In genomic region chr4:120000591-120001296, GRCh38 we compare ENCODE assay signal across 1 cellular context.
TF ChIP-seq lines count a peak whose summit lies in the region.

No MANE protein-coding gene starts in this region.

TF ChIP-seq in HEK293, 187 proteins besides CTCF, POLR2A, EP300 and RAD21 (continued from another document and continues in another):
- TF ChIP-seq SETDB1 (IDR thresholded peaks at IDR 0.05; ENCODE audit: insufficient read length, low read length) (no peak), ZNF391 (tag by site-specific recombination; IDR thresholded peaks at IDR 0.05; ENCODE audit: borderline replicate concordance, low read depth) (no peak), ZBTB21 (tag by site-specific recombination; IDR thresholded peaks at IDR 0.05) (no peak), ZNF521 (tag by site-specific recombination; IDR thresholded peaks at IDR 0.05) (no peak), ZNF121 (tag by site-specific recombination; IDR thresholded peaks at IDR 0.05) (no peak), KLF1 (tag by site-specific recombination; IDR thresholded peaks at IDR 0.05) (no peak), ZNF654 (tag by site-specific recombination; IDR thresholded peaks at IDR 0.05; ENCODE audit: low read depth) (no peak), AEBP2 (tag by site-specific recombination; IDR thresholded peaks at IDR 0.05; ENCODE audit: borderline replicate concordance) (no peak), ZNF639 (tag by site-specific recombination; IDR thresholded peaks at IDR 0.05) (peak; percentile 40; the same call in 1 of the 2 replicates), ZNF354C (tag by site-specific recombination; IDR thresholded peaks at IDR 0.05; ENCODE audit: borderline replicate concordance, low read depth) (no peak), SP7 (tag by site-specific recombination; IDR thresholded peaks at IDR 0.05) (peak; percentile 89), ZNF530 (tag by site-specific recombination; IDR thresholded peaks at IDR 0.05; ENCODE audit: low read depth) (no peak), ZNF677 (tag by site-specific recombination; IDR thresholded peaks at IDR 0.05) (no peak), ZNF645 (tag by site-specific recombination; IDR thresholded peaks at IDR 0.05) (no peak), ZNF404 (tag by site-specific recombination; IDR thresholded peaks at IDR 0.05) (no peak), ZNF211 (tag by site-specific recombination; IDR thresholded peaks at IDR 0.05; ENCODE audit: low read depth) (no peak), ZFP41 (tag by site-specific recombination; IDR thresholded peaks at IDR 0.05; ENCODE audit: borderline replicate concordance) (no peak), ZNF280C (tag by site-specific recombination; IDR thresholded peaks at IDR 0.05) (no peak), ZNF792 (tag by site-specific recombination; IDR thresholded peaks at IDR 0.05) (no peak), MYNN (tag by site-specific recombination; IDR thresholded peaks at IDR 0.05; ENCODE audit: borderline replicate concordance) (no peak), ZNF837 (tag by site-specific recombination; IDR thresholded peaks at IDR 0.05) (no peak), ZNF518A (tag by site-specific recombination; conservative IDR thresholded peaks at IDR 0.05; ENCODE audit: low read depth) (no peak), ZNF707 (tag by site-specific recombination; IDR thresholded peaks at IDR 0.05) (no peak), RBAK (tag by site-specific recombination; IDR thresholded peaks at IDR 0.05) (no peak), BCL11B (tag by site-specific recombination; IDR thresholded peaks at IDR 0.05; ENCODE audit: low read depth) (0 out of 2 replicates have a peak, but pooled peaks have one; percentile 40), ZBTB10 (tag by site-specific recombination; IDR thresholded peaks at IDR 0.05) (no peak), ZNF692 (tag by site-specific recombination; IDR thresholded peaks at IDR 0.05) (no peak), ZNF221 (tag by site-specific recombination; IDR thresholded peaks at IDR 0.05; ENCODE audit: borderline replicate concordance) (no peak), ZNF558 (tag by site-specific recombination; IDR thresholded peaks at IDR 0.05) (no peak), HOXC10 (CRISPR knock-in tag; IDR thresholded peaks at IDR 0.05) (no peak), ZNF175 (tag by site-specific recombination; IDR thresholded peaks at IDR 0.05) (no peak), ZNF529 (tag by site-specific recombination; IDR thresholded peaks at IDR 0.05; ENCODE audit: insufficient replicate concordance) (no peak), ZNF433 (tag by site-specific recombination; IDR thresholded peaks at IDR 0.05; ENCODE audit: low read depth) (no peak), ZFP69B (tag by site-specific recombination; IDR thresholded peaks at IDR 0.05) (no peak), ZNF292 (tag by site-specific recombination; IDR thresholded peaks at IDR 0.05; ENCODE audit: borderline replicate concordance, low read depth) (no peak), ZNF610 (tag by site-specific recombination; IDR thresholded peaks at IDR 0.05; ENCODE audit: borderline replicate concordance) (no peak), ZNF133 (tag by site-specific recombination; IDR thresholded peaks at IDR 0.05) (no peak), ZNF10 (tag by site-specific recombination; IDR thresholded peaks at IDR 0.05) (0 out of 2 replicates have a peak, but pooled peaks have one; percentile 18), ZBTB17 (tag by site-specific recombination; IDR thresholded peaks at IDR 0.05) (no peak), ZNF146 (tag by site-specific recombination; IDR thresholded peaks at IDR 0.05) (no peak), ZNF366 (tag by site-specific recombination; conservative IDR thresholded peaks at IDR 0.05) (peak; percentile 65), WT1 (tag by site-specific recombination; IDR thresholded peaks at IDR 0.05) (peak; percentile 78), ZNF184 (tag by site-specific recombination; IDR thresholded peaks at IDR 0.05) (no peak), KLF7 (tag by site-specific recombination; IDR thresholded peaks at IDR 0.05; ENCODE audit: borderline replicate concordance) (no peak), ZNF791 (tag by site-specific recombination; IDR thresholded peaks at IDR 0.05) (no peak), REST (tag by site-specific recombination; IDR thresholded peaks at IDR 0.05) (no peak)
